ENCODE assay signal across 26 cellular contexts in the genomic region with DNA sequence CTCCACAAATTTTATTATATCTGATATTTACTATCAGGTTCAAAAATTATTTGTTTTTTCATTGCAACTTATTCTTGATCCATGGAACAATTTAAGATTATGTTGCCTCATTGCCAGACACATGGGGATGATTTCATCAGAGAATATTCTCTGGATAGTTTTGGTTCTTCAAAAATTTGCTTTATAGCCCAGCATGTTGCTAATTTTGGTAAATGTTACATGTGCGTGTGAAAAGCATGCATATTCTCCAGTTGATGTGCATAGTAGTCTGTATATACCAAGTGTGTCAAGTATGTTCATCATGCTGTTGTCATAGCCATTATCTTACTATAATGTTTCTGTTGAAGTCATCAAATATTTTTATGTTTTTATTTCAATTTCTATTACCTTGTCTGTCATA.
"Had no signal": no experiment of that assay in that cellular context is flagged by ENCODE, and none has a peak within 500 bp of the region (broad histone marks: within the 10 kb centered on the region; RNA-seq: fewer than 3 reads in every experiment).

No MANE protein-coding gene starts in this region.

- FAIRE-seq: endothelial cell of umbilical vein had no signal

- H3K27ac ChIP-seq: ascending aorta, brain microvascular endothelial cell, gastroesophageal sphincter, hepatocyte, right atrium auricular region, thoracic aorta, vagina had no signal

- H3K9me3 ChIP-seq: ascending aorta, gastroesophageal sphincter, right atrium auricular region, thoracic aorta, vagina had no signal

- H3K4me1 ChIP-seq: ascending aorta, right atrium auricular region, vagina had no signal

- H2AFZ ChIP-seq: hepatocyte had no signal

- H3K79me2 ChIP-seq: hepatocyte had no signal

- H3K4me2 ChIP-seq: hepatocyte had no signal

- ATAC-seq: gastroesophageal sphincter; naive thymus-derived CD8-positive, alpha-beta T cell; T-helper 17 cell had no signal

- H3K27me3 ChIP-seq: ascending aorta, brain microvascular endothelial cell, gastroesophageal sphincter, hepatocyte, right atrium auricular region, vagina had no signal

- DNase-seq: activated CD4-positive, alpha-beta memory T cell treated with anti-CD3 and anti-CD28 coated beads, Interleukin-2, amount 10 ng/mL, durations not matched to agents 7 days and 5 days; activated CD4-positive, alpha-beta T cell treated with anti-CD3 and anti-CD28 coated beads for 1 hour; activated CD4-positive, alpha-beta T cell treated with anti-CD3 and anti-CD28 coated beads, Interleukin-2, amount 10 ng/mL, durations not matched to agents 7 days and 5 days; activated CD8-positive, alpha-beta memory T cell treated with anti-CD3 and anti-CD28 coated beads, Interleukin-2, amount 50 U/mL, for 48 hours; activated gamma-delta T cell; activated naive CD4-positive, alpha-beta T cell treated with anti-CD3 and anti-CD28 coated beads, Interleukin-2, amount 10 ng/mL, durations not matched to agents 7 days and 5 days; activated naive CD8-positive, alpha-beta T cell treated with anti-CD3 and anti-CD28 coated beads, Interleukin-2, amount 10 ng/mL, durations not matched to agents 7 days and 5 days; activated T-cell treated with anti-CD3 and anti-CD28 coated beads, Interleukin-2, amount 50 U/mL, for 24 hours; brain microvascular endothelial cell; caudate nucleus; kidney; left colon; midbrain; naive thymus-derived CD8-positive, alpha-beta T cell; occipital lobe; stimulated activated CD4-positive, alpha-beta T cell treated with anti-CD3 and anti-CD28 coated beads, Interleukin-15, amount 100 ng/mL, for 24 hours; stimulated activated CD4-positive, alpha-beta T cell treated with anti-CD3 and anti-CD28 coated beads, Interleukin-2, amount 100 ng/mL, for 24 hours; stimulated activated naive CD4-positive, alpha-beta T cell; T-helper 17 cell had no signal

- H3K36me3 ChIP-seq: ascending aorta, brain microvascular endothelial cell, gastroesophageal sphincter, right atrium auricular region, thoracic aorta, vagina had no signal

- H3K4me3 ChIP-seq: ascending aorta, gastroesophageal sphincter, hepatocyte, right atrium auricular region, thoracic aorta, vagina had no signal
